In the genomic region with DNA sequence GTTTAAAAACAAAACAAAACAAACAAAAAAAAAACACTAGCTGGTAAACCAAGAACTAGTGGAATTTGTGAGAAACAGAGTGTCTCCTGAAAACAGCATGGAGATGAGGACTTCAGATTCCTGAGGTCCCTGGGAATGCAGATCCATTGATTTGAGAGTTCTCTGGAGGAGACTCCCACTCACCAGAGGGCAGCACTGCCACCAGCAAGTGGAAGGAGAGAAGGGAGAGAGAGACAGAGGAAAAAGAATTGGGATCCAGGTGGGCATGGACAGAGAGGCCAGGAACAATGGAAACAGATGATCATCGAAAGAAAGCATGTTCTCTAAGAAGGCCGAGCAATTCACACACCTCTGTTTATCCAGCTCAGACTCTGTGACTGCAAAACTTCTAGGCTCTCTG, we compare ENCODE assay signal across 10 cellular contexts. TPM values are rescaled to one million over a fixed set of nuclear protein-coding genes. Genes with fewer than 3 reads are reported as not detected.
DNase-seq lines count a peak whose midpoint lies in the region; ATAC-seq and TF ChIP-seq lines count a peak whose summit lies in the region.
"Had no signal": no experiment of that assay in that cellular context is flagged by ENCODE, and none has a peak within 500 bp of the region (broad histone marks: within the 10 kb centered on the region; RNA-seq: fewer than 3 reads in every experiment).

No MANE protein-coding gene starts in this region.

- H3K9me3 ChIP-seq in BE2C (no peaks in the 10 kb centered on the region), H9 (ENCODE audit: control insufficient read depth, low read depth, low read length) (no peaks in the 10 kb centered on the region), trophoblast cell (ENCODE audit: insufficient read depth, low read depth, low read length) (no peaks in the 10 kb centered on the region)
- H3K9me3 ChIP-seq: tibial nerve had no signal

- H4K8ac ChIP-seq in H9 (replicated peaks; ENCODE audit: insufficient read length, low read depth, low read length), result no peak overlapping the region
- no peak overlapping the region for H4K8ac ChIP-seq in trophoblast cell (ENCODE audit: low read depth, low read length)

- H3K4ac ChIP-seq in H9 (ENCODE audit: low read depth, low read length) (no peak overlapping the region), trophoblast cell (ENCODE audit: low read depth, low read length) (no peak overlapping the region)

- H3K4me2 ChIP-seq in H9 (ENCODE audit: insufficient read depth, insufficient read length, low read length) (no peak overlapping the region), trophoblast cell (ENCODE audit: low read length) (no peak overlapping the region)

- H3K36me3 Mint-ChIP-seq in H9 (ENCODE audit: insufficient read depth in 1 of 3, low read depth in 3 of 3), result peaks cover 0 to 30% (median 10%) of the 10 kb centered on the region in 3 experiments; a peak in 4 of 7 replicates

- no peaks in the 10 kb centered on the region for H3K23me2 ChIP-seq in H9 (ENCODE audit: insufficient read length, low read depth, low read length, poor library complexity, severe bottlenecking)

- peaks cover 22% of the 10 kb centered on the region for H3K27me3 Mint-ChIP-seq in H9 (ENCODE audit: low read depth)

- WGBS in H9 (ENCODE audit: extremely low coverage, insufficient read length, low lambda C conversion rate), result no CpG with 5 or more reads among the region's 2 CpGs
- no CpG with 5 or more reads among the region's 2 CpGs for WGBS in trophoblast cell (ENCODE audit: extremely low coverage, insufficient coverage, insufficient read length)

- H2AK5ac ChIP-seq in H9 (ENCODE audit: insufficient read length, low read length), result no peak overlapping the region
- H2AK5ac ChIP-seq in trophoblast cell (ENCODE audit: low read length), result no peak overlapping the region

- H3K56ac ChIP-seq in H9 (ENCODE audit: insufficient read length, low read depth, low read length), result no peak overlapping the region

- ATAC-seq in left lobe of liver, result peak; percentile 72
- ATAC-seq in HG03457 (IDR thresholded peaks at IDR 0.05; ENCODE audit: unreplicated experiment), result no peak
- ATAC-seq in HG03045 (IDR thresholded peaks at IDR 0.05; ENCODE audit: unreplicated experiment), result no peak

- no peak overlapping the region for H4K5ac ChIP-seq in H9 (ENCODE audit: insufficient read length, low read depth, low read length)

- H3K79me1 ChIP-seq in H9 (ENCODE audit: insufficient read depth, low read depth, low read length, poor library complexity, severe bottlenecking) (no peaks in the 10 kb centered on the region), trophoblast cell (ENCODE audit: low read length) (no peaks in the 10 kb centered on the region)

- DNase-seq in BE2C (peak; percentile 53), H9 (peak; percentile 66), astrocyte of the hippocampus (ENCODE audit: low read depth, low spot score) (peak; percentile 35), left lobe of liver (ENCODE audit: low spot score) (no peak), trophoblast cell (no peak)
- DNase-seq in stimulated activated CD4-positive, alpha-beta T cell treated with anti-CD3 and anti-CD28 coated beads, Interleukin-15, amount 100 ng/mL, for 24 hours, result no peak
- DNase-seq: NCI-H1048 had no signal

- no peak overlapping the region for H2BK12ac ChIP-seq in H9 (ENCODE audit: insufficient read length, low read depth, low read length)
- H2BK12ac ChIP-seq in trophoblast cell (ENCODE audit: low read length), result no peak overlapping the region

- H3K27ac Mint-ChIP-seq in H9, result peak overlapping the region in 2 of 3 experiments; percentile 54 to 94; a peak in 2 of 7 replicates

- H3K14ac ChIP-seq in H9 (ENCODE audit: insufficient read depth, low read length) (no peak overlapping the region), trophoblast cell (ENCODE audit: low read length) (no peak overlapping the region)

- peaks cover 17 to 26% of the 10 kb centered on the region in 2 experiments for H3K4me1 Mint-ChIP-seq in H9

- no peak overlapping the region for H2AFZ ChIP-seq in H9 (ENCODE audit: low read length)
- H2AFZ ChIP-seq in trophoblast cell (ENCODE audit: insufficient read depth, low read length, poor library complexity), result no peak overlapping the region

- no peaks in the 10 kb centered on the region; the same call in 1 of the 2 replicates for H3K4me1 ChIP-seq in BE2C
- no peaks in the 10 kb centered on the region for H3K4me1 ChIP-seq in H9 (ENCODE audit: insufficient read depth, low read length)
- H3K4me1 ChIP-seq in trophoblast cell (ENCODE audit: control insufficient read depth in 1 of 2, insufficient read depth in 2 of 2, low read length in 2 of 2), result peaks cover 0 to 6% of the 10 kb centered on the region in 2 experiments

- H3K18ac ChIP-seq in H9 (ENCODE audit: insufficient read length, low read depth, low read length) (no peak overlapping the region), trophoblast cell (ENCODE audit: low read length) (no peak overlapping the region)

- H3K9me3 Mint-ChIP-seq in H9, result no peaks in the 10 kb centered on the region

- H3K4me3 Mint-ChIP-seq in H9, result no peak overlapping the region

- H3K36me3 ChIP-seq in BE2C (no peaks in the 10 kb centered on the region), trophoblast cell (ENCODE audit: control insufficient read depth in 1 of 2, insufficient read depth in 2 of 2, low read length in 2 of 2) (no peaks in the 10 kb centered on the region)
- H3K36me3 ChIP-seq: tibial nerve had no signal

- H3K23ac ChIP-seq in H9 (ENCODE audit: insufficient read length, low read depth, low read length) (no peak overlapping the region), trophoblast cell (ENCODE audit: low read length) (no peak overlapping the region)

- H3K79me2 ChIP-seq in H9 (ENCODE audit: insufficient read depth, low read length) (no peaks in the 10 kb centered on the region), trophoblast cell (ENCODE audit: control insufficient read depth, insufficient read depth, low read length, poor library complexity) (no peaks in the 10 kb centered on the region)

- H2BK120ac ChIP-seq in H9 (ENCODE audit: low read depth, low read length, poor library complexity, severe bottlenecking) (no peak overlapping the region), trophoblast cell (ENCODE audit: insufficient read depth, low read length, poor library complexity) (no peak overlapping the region)

- H2BK20ac ChIP-seq in H9 (ENCODE audit: low read depth, low read length, poor library complexity, severe bottlenecking), result no peak overlapping the region

- H2BK5ac ChIP-seq in H9 (ENCODE audit: insufficient read length, low read length) (no peak overlapping the region), trophoblast cell (ENCODE audit: low read depth, low read length, poor library complexity) (no peak overlapping the region)

- no peak overlapping the region for H3T11ph ChIP-seq in H9 (ENCODE audit: low read length)

- no peaks in the 10 kb centered on the region for H4K20me1 ChIP-seq in H9 (ENCODE audit: control insufficient read depth, insufficient read depth, insufficient read length)

- H3K4me3 ChIP-seq in BE2C (ENCODE audit: low read depth, low read length), result no peak overlapping the region
- no peak overlapping the region for H3K4me3 ChIP-seq in trophoblast cell (ENCODE audit: low read depth, low read length)
- H3K4me3 ChIP-seq: tibial nerve had no signal

- H2BK15ac ChIP-seq in H9 (ENCODE audit: low read depth, low read length), result no peak overlapping the region

- H4K12ac ChIP-seq in trophoblast cell (ENCODE audit: low read depth, low read length), result no peak overlapping the region

- no peak overlapping the region for H3K9ac ChIP-seq in H9 (ENCODE audit: extremely low read depth, insufficient read length, low read length)
- H3K9ac ChIP-seq in trophoblast cell (ENCODE audit: low read length), result no peak overlapping the region

- H3K27me3 ChIP-seq in BE2C, result no peaks in the 10 kb centered on the region
- H3K27me3 ChIP-seq in H9 (ENCODE audit: insufficient read depth, low read length), result peaks cover 3% of the 10 kb centered on the region; the same call in 1 of the 2 replicates
- no peaks in the 10 kb centered on the region for H3K27me3 ChIP-seq in trophoblast cell (ENCODE audit: insufficient read depth, low read length)
- H3K27me3 ChIP-seq: tibial nerve had no signal

- no peak overlapping the region for H4K91ac ChIP-seq in H9 (ENCODE audit: insufficient read length, low read depth, low read length)
- no peak overlapping the region for H4K91ac ChIP-seq in trophoblast cell (ENCODE audit: low read depth, low read length)

- H3K27ac ChIP-seq in H9 (ENCODE audit: insufficient read length, low read depth, low read length) (no peak overlapping the region), trophoblast cell (ENCODE audit: low read depth, low read length) (no peak overlapping the region)

- TF ChIP-seq CTCF in BE2C (IDR thresholded peaks at IDR 0.05; ENCODE audit: low read depth, low read length) (peak; percentile 74), H9 (conservative IDR thresholded peaks at IDR 0.05) (peak; percentile 71)

RNA-seq across cellular contexts. Expression of gene ETS1, which starts 31.8 kb away (rescaled TPM):
- 23.4 TPM for polyA plus RNA-seq in BE2C (2012; ENCODE audit: insufficient read depth, insufficient read length, low read depth)
- total RNA-seq in H9 (2021) (29.0 and 29.9 TPM in 2 replicates), left lobe of liver (20.2 TPM)
- polyA plus RNA-seq in trophoblast cell (2013), result 103 and 111 TPM in 2 replicates

Comparison
In these comparisons a context has a peak if more than half of its experiments do, and no peak if none do; other contexts are left out.
1. DNase-seq: peak in BE2C (single experiment), H9 (single experiment) and astrocyte of the hippocampus (single experiment); none in left lobe of liver (single experiment), trophoblast cell (0 of 2) and stimulated activated CD4-positive, alpha-beta T cell treated with anti-CD3 and anti-CD28 coated beads, Interleukin-15, amount 100 ng/mL, for 24 hours (single experiment).